In genomic region chrX:10636337-10636736, GRCh38 we compare ENCODE assay signal across 8 cellular contexts. TPM values are rescaled to one million over a fixed set of nuclear protein-coding genes. Genes with fewer than 3 reads are reported as not detected.
DNase-seq lines count a peak whose midpoint lies in the region; ATAC-seq, FAIRE-seq and TF ChIP-seq lines count a peak whose summit lies in the region.

No MANE protein-coding gene starts in this region.

- no peak overlapping the region for H3K9ac ChIP-seq in kidney (ENCODE audit: low read length in 2 of 2)

- H3K9me3 ChIP-seq in ascending aorta, result no peaks in the 10 kb centered on the region
- H3K9me3 ChIP-seq in kidney (ENCODE audit: control insufficient read depth in 1 of 2, low read length in 2 of 2), result no peaks in the 10 kb centered on the region

- H3K27me3 ChIP-seq in ascending aorta, result no peaks in the 10 kb centered on the region

- intact Hi-C loops in ascending aorta (cut with DNase I), result loop anchor here (1.0 to 10.0 kb wide), 3 partner anchors 88 to 476 kb away; partner anchors contain the start of gene HCCS
- intact Hi-C loops in kidney (cut with DNase I), result no loop called here

- peak; percentile 85 for FAIRE-seq in kidney (lab: Jason Lieb, UNC)

- TF ChIP-seq CTCF in ascending aorta (IDR thresholded peaks at IDR 0.05), result peak; percentile 15 to 47 (median 20)
- TF ChIP-seq CTCF in kidney (IDR thresholded peaks at IDR 0.05; ENCODE audit: borderline replicate concordance, extremely low read depth, insufficient read depth), result peak; percentile 61

- no peaks in the 10 kb centered on the region for H3K36me3 ChIP-seq in ascending aorta
- H3K36me3 ChIP-seq in kidney (ENCODE audit: control insufficient read depth in 1 of 2, insufficient read depth in 2 of 2, low read length in 2 of 2), result no peaks in the 10 kb centered on the region

- H3K4me3 ChIP-seq in ascending aorta, result peak overlapping the region in 1 of 2 donors; percentile 31
- H3K4me3 ChIP-seq in kidney (ENCODE audit: low read length in 2 of 2), result no peak overlapping the region

- DNase-seq in AG08396 (ENCODE audit: low spot score) (peak; percentile 29), HuH-7 (ENCODE audit: low spot score) (peak; percentile 13), ascending aorta (ENCODE audit: low spot score in 2 of 2) (no peak), kidney (no peak), SKM-1 (lab: John Stamatoyannopoulos, UW; ENCODE audit: unreplicated experiment) (no peak), middle frontal gyrus (ENCODE audit: extremely low spot score, low spot score) (no peak)

- ATAC-seq in HG02970 (IDR thresholded peaks at IDR 0.05; ENCODE audit: low FRiP score, unreplicated experiment), result no peak
- ATAC-seq in HG03097 (IDR thresholded peaks at IDR 0.05; ENCODE audit: low FRiP score, unreplicated experiment), result no peak

- H3K27ac ChIP-seq in ascending aorta (peak overlapping the region in 1 of 2 donors; percentile 44), kidney (ENCODE audit: low read depth in 2 of 2, low read length in 2 of 2) (no peak overlapping the region)

- H3K4me1 ChIP-seq in ascending aorta (peaks cover 0 to 2% of the 10 kb centered on the region in 2 donors), kidney (ENCODE audit: control insufficient read depth in 1 of 2, insufficient read depth in 1 of 2, low read depth in 1 of 2, low read length in 2 of 2) (no peaks in the 10 kb centered on the region)

RNA-seq across cellular contexts. Expression of gene MID1, which starts 16.0 kb away (rescaled TPM):
- total RNA-seq in ascending aorta (32.8 TPM), kidney (54.1 TPM)
- polyA plus RNA-seq in kidney (ENCODE audit: insufficient read depth, low read depth, low replicate concordance), result 5.3 TPM

Comparison
In these comparisons a context has a peak if more than half of its experiments do, and no peak if none do; other contexts are left out.
1. DNase-seq: peak in AG08396 (single experiment) and HuH-7 (single experiment); none in ascending aorta (0 of 2), kidney (single experiment), SKM-1 (single experiment) and middle frontal gyrus (single experiment).